1 cellular context compared by ENCODE assay signal in the genomic region with DNA sequence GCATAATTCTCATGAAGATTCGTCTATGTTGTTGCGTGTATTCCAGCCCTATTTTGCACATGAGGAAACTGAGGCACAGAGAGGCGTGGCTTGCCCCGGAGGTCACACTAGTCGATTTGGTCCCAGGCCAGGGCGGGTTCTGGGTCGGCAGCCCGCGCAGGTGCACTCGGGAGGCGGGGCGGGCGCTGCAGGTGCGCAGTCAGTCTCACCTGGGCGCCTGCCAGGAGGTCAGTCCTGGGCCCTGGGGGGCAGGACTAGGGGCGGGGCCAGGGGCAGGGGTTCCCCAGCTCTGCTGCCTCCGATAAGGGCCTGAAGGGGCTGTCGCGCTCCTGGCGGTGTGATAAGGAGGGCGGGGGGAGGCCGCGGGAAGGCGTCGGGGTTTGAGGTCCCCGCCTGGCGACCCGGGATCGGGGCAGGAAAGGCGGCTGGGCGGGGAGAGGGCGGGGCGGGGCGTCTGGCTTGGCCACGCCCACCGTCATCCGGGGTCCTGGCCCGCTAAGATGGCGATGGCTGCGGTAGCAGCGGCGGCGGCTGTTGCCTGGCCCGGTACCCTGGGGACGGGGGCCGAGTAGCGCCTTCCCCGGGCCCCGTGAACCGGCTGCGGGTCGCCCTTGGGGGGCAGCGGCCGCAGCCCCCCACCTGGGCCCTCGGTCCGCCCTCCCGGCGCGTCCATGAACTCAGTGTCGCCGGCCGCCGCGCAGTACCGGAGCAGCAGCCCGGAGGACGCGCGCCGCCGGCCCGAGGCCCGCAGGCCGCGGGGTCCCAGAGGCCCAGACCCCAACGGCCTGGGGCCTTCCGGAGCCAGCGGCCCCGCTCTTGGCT.
TF ChIP-seq lines count a peak whose summit lies in the region.

TSS of gene ATG4D (plus strand) at position 485 of the 822 bp plus-strand sequence. CDS start at position 672, 187 bp downstream.

TF ChIP-seq in HepG2, 621 proteins besides CTCF, POLR2A, EP300 and RAD21 (continued from another document and continues in another):
- TF ChIP-seq, protein P1, sequence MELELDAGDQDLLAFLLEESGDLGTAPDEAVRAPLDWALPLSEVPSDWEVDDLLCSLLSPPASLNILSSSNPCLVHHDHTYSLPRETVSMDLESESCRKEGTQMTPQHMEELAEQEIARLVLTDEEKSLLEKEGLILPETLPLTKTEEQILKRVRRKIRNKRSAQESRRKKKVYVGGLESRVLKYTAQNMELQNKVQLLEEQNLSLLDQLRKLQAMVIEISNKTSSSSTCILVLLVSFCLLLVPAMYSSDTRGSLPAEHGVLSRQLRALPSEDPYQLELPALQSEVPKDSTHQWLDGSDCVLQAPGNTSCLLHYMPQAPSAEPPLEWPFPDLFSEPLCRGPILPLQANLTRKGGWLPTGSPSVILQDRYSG (CRISPR knock-in tag; IDR thresholded peaks at IDR 0.05): no peak
- TF ChIP-seq, protein P2, sequence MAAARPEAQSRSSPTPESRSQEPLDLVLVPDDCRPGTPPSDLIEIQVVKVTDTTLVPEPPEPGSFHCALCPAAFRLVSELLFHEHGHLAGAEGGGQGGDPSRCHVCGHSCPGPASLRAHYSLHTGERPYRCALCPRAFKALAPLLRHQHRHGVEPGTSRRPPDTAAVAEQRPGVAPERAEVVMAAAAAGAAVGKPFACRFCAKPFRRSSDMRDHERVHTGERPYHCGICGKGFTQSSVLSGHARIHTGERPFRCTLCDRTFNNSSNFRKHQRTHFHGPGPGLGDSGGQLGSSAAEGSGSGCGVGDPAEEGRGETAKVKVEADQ (CRISPR knock-in tag; IDR thresholded peaks at IDR 0.05; ENCODE audit: borderline replicate concordance): no peak
- peak; percentile 41 for TF ChIP-seq HNRNPLL (IDR thresholded peaks at IDR 0.05; ENCODE audit: low read depth, low read length, poor library complexity, severe bottlenecking)
- no peak for TF ChIP-seq ZNF556 (CRISPR knock-in tag; IDR thresholded peaks at IDR 0.05; ENCODE audit: borderline replicate concordance)
- no peak for TF ChIP-seq ARNTL (CRISPR knock-in tag; IDR thresholded peaks at IDR 0.05)
- TF ChIP-seq, protein P3, sequence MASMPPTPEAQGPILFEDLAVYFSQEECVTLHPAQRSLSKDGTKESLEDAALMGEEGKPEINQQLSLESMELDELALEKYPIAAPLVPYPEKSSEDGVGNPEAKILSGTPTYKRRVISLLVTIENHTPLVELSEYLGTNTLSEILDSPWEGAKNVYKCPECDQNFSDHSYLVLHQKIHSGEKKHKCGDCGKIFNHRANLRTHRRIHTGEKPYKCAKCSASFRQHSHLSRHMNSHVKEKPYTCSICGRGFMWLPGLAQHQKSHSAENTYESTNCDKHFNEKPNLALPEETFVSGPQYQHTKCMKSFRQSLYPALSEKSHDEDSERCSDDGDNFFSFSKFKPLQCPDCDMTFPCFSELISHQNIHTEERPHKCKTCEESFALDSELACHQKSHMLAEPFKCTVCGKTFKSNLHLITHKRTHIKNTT (CRISPR knock-in tag; IDR thresholded peaks at IDR 0.05): no peak
- no peak for TF ChIP-seq RERE (CRISPR knock-in tag; IDR thresholded peaks at IDR 0.05; ENCODE audit: low read depth)
- TF ChIP-seq PAF1 (CRISPR knock-in tag; IDR thresholded peaks at IDR 0.05): no peak
- no peak for TF ChIP-seq PRDM4 (CRISPR knock-in tag; IDR thresholded peaks at IDR 0.05; ENCODE audit: borderline replicate concordance)
- TF ChIP-seq LCORL (IDR thresholded peaks at IDR 0.05): no peak
- peak; percentile 45; the same call in 1 of the 2 replicates for TF ChIP-seq LCORL (CRISPR knock-in tag; IDR thresholded peaks at IDR 0.05)
- no peak for TF ChIP-seq NFIB (CRISPR knock-in tag; IDR thresholded peaks at IDR 0.05; ENCODE audit: borderline replicate concordance)
- peak; percentile 86 for TF ChIP-seq ZFY (CRISPR knock-in tag; IDR thresholded peaks at IDR 0.05)
- no peak for TF ChIP-seq ZNF737 (CRISPR knock-in tag; IDR thresholded peaks at IDR 0.05; ENCODE audit: borderline replicate concordance)
- TF ChIP-seq SAP130 (CRISPR knock-in tag; IDR thresholded peaks at IDR 0.05; ENCODE audit: low read depth): 0 out of 2 replicates have a peak, but pooled peaks have one; percentile 18
- peak; percentile 62; the same call in 1 of the 2 replicates for TF ChIP-seq UBTF (CRISPR knock-in tag; IDR thresholded peaks at IDR 0.05)
- TF ChIP-seq PRMT3 (CRISPR knock-in tag; IDR thresholded peaks at IDR 0.05; ENCODE audit: borderline replicate concordance, low read depth): no peak
- TF ChIP-seq HIVEP1 (CRISPR knock-in tag; IDR thresholded peaks at IDR 0.05): no peak; the same call in 1 of the 2 replicates
- no peak for TF ChIP-seq ONECUT2 (CRISPR knock-in tag; IDR thresholded peaks at IDR 0.05)
- peak; percentile 87 for TF ChIP-seq TAF1 (CRISPR knock-in tag; IDR thresholded peaks at IDR 0.05)
- no peak for TF ChIP-seq SSRP1 (CRISPR knock-in tag; IDR thresholded peaks at IDR 0.05)
- TF ChIP-seq MXD4 (CRISPR knock-in tag; IDR thresholded peaks at IDR 0.05): 0 out of 2 replicates have a peak, but pooled peaks have one; percentile 6
- no peak for TF ChIP-seq ZNF768 (CRISPR knock-in tag; IDR thresholded peaks at IDR 0.05)
- no peak for TF ChIP-seq ZNF160 (CRISPR knock-in tag; IDR thresholded peaks at IDR 0.05)
- TF ChIP-seq GABPB1 (CRISPR knock-in tag; IDR thresholded peaks at IDR 0.05): peak; percentile 48; the same call in 1 of the 2 replicates
- TF ChIP-seq ATF7-NPFF (CRISPR knock-in tag; IDR thresholded peaks at IDR 0.05; ENCODE audit: low read depth): no peak; the same call in 1 of the 2 replicates
- TF ChIP-seq ZNF790 (CRISPR knock-in tag; IDR thresholded peaks at IDR 0.05; ENCODE audit: borderline replicate concordance): no peak
- TF ChIP-seq NFKBIZ (CRISPR knock-in tag; IDR thresholded peaks at IDR 0.05): no peak
- TF ChIP-seq KLF12 (CRISPR knock-in tag; IDR thresholded peaks at IDR 0.05; ENCODE audit: borderline replicate concordance): no peak
- TF ChIP-seq GLMP (CRISPR knock-in tag; IDR thresholded peaks at IDR 0.05; ENCODE audit: borderline replicate concordance): no peak
- no peak for TF ChIP-seq POGZ (CRISPR knock-in tag; IDR thresholded peaks at IDR 0.05)
- TF ChIP-seq ZNF317 (CRISPR knock-in tag; IDR thresholded peaks at IDR 0.05): no peak
- TF ChIP-seq, protein P4, sequence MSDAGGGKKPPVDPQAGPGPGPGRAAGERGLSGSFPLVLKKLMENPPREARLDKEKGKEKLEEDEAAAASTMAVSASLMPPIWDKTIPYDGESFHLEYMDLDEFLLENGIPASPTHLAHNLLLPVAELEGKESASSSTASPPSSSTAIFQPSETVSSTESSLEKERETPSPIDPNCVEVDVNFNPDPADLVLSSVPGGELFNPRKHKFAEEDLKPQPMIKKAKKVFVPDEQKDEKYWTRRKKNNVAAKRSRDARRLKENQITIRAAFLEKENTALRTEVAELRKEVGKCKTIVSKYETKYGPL (CRISPR knock-in tag; IDR thresholded peaks at IDR 0.05): no peak
- TF ChIP-seq ELF4 (CRISPR knock-in tag; IDR thresholded peaks at IDR 0.05; ENCODE audit: borderline replicate concordance): no peak
- no peak for TF ChIP-seq ZNF720 (CRISPR knock-in tag; IDR thresholded peaks at IDR 0.05)
- TF ChIP-seq, protein P5, sequence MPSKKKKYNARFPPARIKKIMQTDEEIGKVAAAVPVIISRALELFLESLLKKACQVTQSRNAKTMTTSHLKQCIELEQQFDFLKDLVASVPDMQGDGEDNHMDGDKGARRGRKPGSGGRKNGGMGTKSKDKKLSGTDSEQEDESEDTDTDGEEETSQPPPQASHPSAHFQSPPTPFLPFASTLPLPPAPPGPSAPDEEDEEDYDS (CRISPR knock-in tag; IDR thresholded peaks at IDR 0.05): 0 out of 2 replicates have a peak, but pooled peaks have one; percentile 65
- TF ChIP-seq FOXA1 (IDR thresholded peaks at IDR 0.05): no peak
- no peak for TF ChIP-seq FOXA1 (CRISPR knock-in tag; IDR thresholded peaks at IDR 0.05)
- TF ChIP-seq NCOA2 (CRISPR knock-in tag; IDR thresholded peaks at IDR 0.05): no peak
- TF ChIP-seq ARID2 (CRISPR knock-in tag; IDR thresholded peaks at IDR 0.05; ENCODE audit: borderline replicate concordance): no peak
- no peak for TF ChIP-seq MLX (CRISPR knock-in tag; IDR thresholded peaks at IDR 0.05)
- TF ChIP-seq, protein P6, sequence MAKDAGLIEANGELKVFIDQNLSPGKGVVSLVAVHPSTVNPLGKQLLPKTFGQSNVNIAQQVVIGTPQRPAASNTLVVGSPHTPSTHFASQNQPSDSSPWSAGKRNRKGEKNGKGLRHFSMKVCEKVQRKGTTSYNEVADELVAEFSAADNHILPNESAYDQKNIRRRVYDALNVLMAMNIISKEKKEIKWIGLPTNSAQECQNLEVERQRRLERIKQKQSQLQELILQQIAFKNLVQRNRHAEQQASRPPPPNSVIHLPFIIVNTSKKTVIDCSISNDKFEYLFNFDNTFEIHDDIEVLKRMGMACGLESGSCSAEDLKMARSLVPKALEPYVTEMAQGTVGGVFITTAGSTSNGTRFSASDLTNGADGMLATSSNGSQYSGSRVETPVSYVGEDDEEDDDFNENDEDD (CRISPR knock-in tag; IDR thresholded peaks at IDR 0.05; ENCODE audit: borderline replicate concordance): peak; percentile 30; the same call in 1 of the 2 replicates
- TF ChIP-seq ARNT (IDR thresholded peaks at IDR 0.05): no peak
- no peak for TF ChIP-seq ZBTB7A (CRISPR knock-in tag; IDR thresholded peaks at IDR 0.05)
